8 cellular contexts compared by ENCODE assay signal in the genomic region with DNA sequence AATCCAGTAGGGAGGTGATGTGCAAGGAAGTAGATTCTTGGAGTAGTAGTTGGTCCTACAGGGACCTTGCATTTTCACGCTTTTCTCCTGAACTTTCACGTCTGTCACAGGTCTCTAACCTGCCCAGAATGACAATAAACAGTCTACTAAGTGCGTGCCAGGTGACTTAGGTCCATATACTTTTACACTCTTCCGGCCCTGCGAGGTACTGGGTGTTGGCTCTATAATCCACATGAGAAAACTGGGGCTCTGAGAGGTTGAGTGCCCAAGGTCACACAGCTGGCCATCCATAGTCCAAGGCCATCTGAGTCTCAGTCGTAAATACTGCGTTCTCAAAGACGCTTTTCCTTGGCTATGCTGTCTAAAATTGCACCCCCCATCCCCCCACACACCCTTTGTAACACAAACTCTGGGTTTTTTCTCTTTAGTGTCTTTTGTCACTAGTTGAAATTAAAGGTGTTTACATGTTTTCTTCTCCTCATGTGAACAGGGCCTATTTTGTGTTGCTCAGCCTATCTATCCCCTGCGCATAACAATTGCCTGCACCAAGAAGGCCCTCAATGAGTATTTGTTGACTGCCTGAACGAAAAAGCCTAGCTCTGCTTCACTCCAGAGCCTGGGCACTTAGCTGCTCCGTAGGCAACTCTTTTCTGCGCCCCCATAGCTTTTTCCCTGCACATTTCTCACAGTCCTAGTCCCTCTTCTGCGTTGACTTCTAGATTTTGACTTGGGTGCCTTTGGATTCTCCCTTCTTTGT. TPM values are rescaled to one million over a fixed set of nuclear protein-coding genes. Genes with fewer than 3 reads are reported as not detected.
DNase-seq lines count a peak whose midpoint lies in the region; ATAC-seq and TF ChIP-seq lines count a peak whose summit lies in the region.

No MANE protein-coding gene starts in this region.

- peak overlapping the region; percentile 87 to 95 (median 89) for H3K4me3 Mint-ChIP-seq in brain

- H3K4me1 ChIP-seq in HUES64 (ENCODE audit: insufficient read depth, low read length) (peaks cover 12% of the 10 kb centered on the region), lower lobe of right lung (peaks cover 10% of the 10 kb centered on the region), aorta (ENCODE audit: control insufficient read depth in 1 of 2, insufficient read depth in 2 of 2, low read length in 2 of 2) (peaks cover 0 to 4% of the 10 kb centered on the region in 2 donors)

- H3K27ac ChIP-seq in HUES64 (ENCODE audit: low read depth, low read length) = peak overlapping the region; percentile 57
- H3K27ac ChIP-seq in lower lobe of right lung = peak overlapping the region; percentile 71
- H3K27ac ChIP-seq in aorta (ENCODE audit: low read depth in 1 of 2, low read length in 2 of 2) = no peak overlapping the region

- peaks cover 53% of the 10 kb centered on the region for H3K36me3 Mint-ChIP-seq in brain

- intact Hi-C loops in lower lobe of right lung (cut with DNase I) = no loop called here
- intact Hi-C loops in aorta (cut with DNase I) = no loop called here

- peak; percentile 15 for DNase-seq in NCI-H1092 treated with DMSO at 0.1 percent for 48 hours (lab: John Stamatoyannopoulos, UW)
- DNase-seq in NCI-H1092 (lab: John Stamatoyannopoulos, UW) = no peak
- no peak for DNase-seq in lower lobe of right lung
- no peak for DNase-seq in aorta
- no peak for DNase-seq in cerebellum (ENCODE audit: low spot score)

- H3K4me3 ChIP-seq in HUES64 (ENCODE audit: low read length) = peak overlapping the region; percentile 93
- H3K4me3 ChIP-seq in lower lobe of right lung = peak overlapping the region; percentile 83
- peak overlapping the region; percentile 80 to 87 for H3K4me3 ChIP-seq in aorta (ENCODE audit: low read length in 2 of 2)

- ATAC-seq in lower lobe of right lung (peak; percentile 16 to 22), aorta (ENCODE audit: low FRiP score) (no peak), HG03097 (IDR thresholded peaks at IDR 0.05; ENCODE audit: low FRiP score, unreplicated experiment) (no peak)

- H3K36me3 ChIP-seq in HUES64 (ENCODE audit: insufficient read depth, low read length) (peaks cover 37% of the 10 kb centered on the region), lower lobe of right lung (no peaks in the 10 kb centered on the region), aorta (ENCODE audit: control insufficient read depth in 1 of 2, insufficient read depth in 2 of 2, low read length in 1 of 2) (peaks cover 0 to 2% of the 10 kb centered on the region in 2 donors)

- H3K9me3 Mint-ChIP-seq in brain = peaks cover 0 to 25% (median 9%) of the 10 kb centered on the region in 5 experiments

- peaks cover 36% of the 10 kb centered on the region for H3K4me1 Mint-ChIP-seq in brain

- peak overlapping the region; percentile 93 to 98 (median 96) for H3K27ac Mint-ChIP-seq in brain

- H3K9me3 ChIP-seq in HUES64 (ENCODE audit: insufficient read depth, low read depth, low read length) = no peaks in the 10 kb centered on the region
- no peaks in the 10 kb centered on the region for H3K9me3 ChIP-seq in lower lobe of right lung
- no peaks in the 10 kb centered on the region for H3K9me3 ChIP-seq in aorta (ENCODE audit: control insufficient read depth, low read length)

- H3K27me3 ChIP-seq in HUES64 (ENCODE audit: insufficient read depth, low read length) (peaks cover 19% of the 10 kb centered on the region), lower lobe of right lung (ENCODE audit: low read depth) (no peaks in the 10 kb centered on the region), aorta (ENCODE audit: control insufficient read depth in 1 of 2, insufficient read depth in 2 of 2, low read length in 1 of 2) (no peaks in the 10 kb centered on the region)

- peaks cover 27% of the 10 kb centered on the region for H3K27me3 Mint-ChIP-seq in brain

- peak overlapping the region; percentile 91 for H3K9ac ChIP-seq in HUES64 (ENCODE audit: low read depth, low read length)

- WGBS in HUES64 = 20% methylated on average over 13 of the region's 13 CpGs
- 33 to 35% methylated on average over 13 of the region's 13 CpGs for WGBS in aorta, 2 donors

- TF ChIP-seq CTCF in brain (conservative IDR thresholded peaks at IDR 0.05) (no peak), lower lobe of right lung (IDR thresholded peaks at IDR 0.05) (no peak)

RNA-seq across cellular contexts. Expression of gene SFXN1, which starts 0.9 kb away (rescaled TPM):
- 77.0 TPM for polyA plus RNA-seq in HUES64 (2013, experiment 1 of 2)
- polyA plus RNA-seq in HUES64 (2013, experiment 2 of 2) = 77.1 TPM
- polyA plus RNA-seq in brain (ENCODE audit: insufficient read depth, low read depth, low replicate concordance) = 27.8 TPM
- 15.7 TPM for total RNA-seq in lower lobe of right lung
- 10 to 100 TPM; 22.4 to 26.9 TPM for total RNA-seq in aorta
- 10 to 100 TPM in 1 of 2 donors, 1 to 10 TPM in 1; 8.2 to 28.3 TPM for polyA plus RNA-seq in aorta
- 68.9 TPM for total RNA-seq in cerebellum

RNA-seq across cellular contexts. Expression of gene DRD1, which starts 35.3 kb away (rescaled TPM):
- polyA plus RNA-seq in HUES64 (2013, experiment 1 of 2) = 0.30 TPM
- 0.44 TPM for polyA plus RNA-seq in HUES64 (2013, experiment 2 of 2)
- polyA plus RNA-seq in brain (ENCODE audit: insufficient read depth, low read depth, low replicate concordance) (0.44 TPM), aorta (1 to 10 TPM in 1 of 2 donors, under 1 TPM in 1; 0.13 to 2.1 TPM)
- total RNA-seq in lower lobe of right lung (0.62 TPM), aorta (under 1 TPM; 0.45 to 0.62 TPM), cerebellum (1.3 TPM)

Comparison
In these comparisons a context has a peak if more than half of its experiments do, and no peak if none do; other contexts are left out.
1. H3K27ac ChIP-seq: peak in HUES64 (single experiment) and lower lobe of right lung (single experiment); none in aorta (0 of 2).
2. ATAC-seq: peak in lower lobe of right lung (2 of 2); none in aorta (single experiment) and HG03097 (single experiment).
3. Peak in every context shown above with its lines, with median percentiles within 50 percentile points of each other: H3K4me3 ChIP-seq.